7 cellular contexts compared by ENCODE assay signal in the genomic region with DNA sequence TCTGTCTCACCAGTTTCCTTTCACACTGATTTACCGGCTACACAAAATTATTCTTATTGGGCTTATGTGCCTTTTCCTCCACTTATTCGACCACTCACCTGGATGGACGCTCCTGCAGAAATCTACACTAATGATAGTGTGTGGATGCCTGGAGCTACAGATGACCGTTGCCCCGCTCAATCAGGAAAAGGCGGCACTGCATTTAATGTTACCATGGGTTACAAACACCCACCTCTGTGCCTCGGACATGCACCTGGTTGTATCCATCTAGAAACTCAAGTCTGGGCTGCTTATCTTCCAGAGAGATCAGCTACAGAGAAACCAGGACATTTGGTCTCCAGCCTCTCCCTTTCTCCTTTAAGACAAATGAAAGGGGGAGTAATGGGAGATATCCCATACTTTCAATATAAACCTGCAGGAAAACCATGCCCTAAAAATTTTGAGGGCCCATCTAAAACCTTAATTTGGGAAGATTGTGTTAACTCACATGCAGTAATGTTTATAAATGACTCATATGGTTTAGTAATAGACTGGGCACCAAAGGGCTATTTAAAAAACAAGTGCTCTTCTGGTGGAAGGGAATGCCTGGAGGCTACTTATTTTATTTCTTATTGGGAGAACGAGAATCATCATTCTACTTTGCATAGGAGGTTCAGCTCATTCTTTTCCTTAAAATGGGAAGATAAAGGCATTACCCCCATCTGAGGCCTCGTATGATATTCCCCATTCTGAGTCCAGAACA. TPM values are rescaled to one million over a fixed set of nuclear protein-coding genes. Genes with fewer than 3 reads are reported as not detected.
DNase-seq lines count a peak whose midpoint lies in the region; ATAC-seq and TF ChIP-seq lines count a peak whose summit lies in the region.
"Not testable (repeated sequence)": the region's sequence is repeated elsewhere in the genome, so short reads cannot be mapped to it uniquely, and the experiment has no call there.

No MANE protein-coding gene starts in this region.

- not testable (repeated sequence) for H3K36me3 ChIP-seq in DND-41 (ENCODE audit: insufficient read depth, low read length); SJCRH30; adipocyte (ENCODE audit: control insufficient read depth, insufficient read depth, low read length, severe bottlenecking)

- H3K9me3 ChIP-seq in DND-41 (ENCODE audit: insufficient read depth, low read length, severe bottlenecking); adipocyte (ENCODE audit: control insufficient read depth, low read length): not testable (repeated sequence)
- peaks cover 30% of the 10 kb centered on the region; the same call in 1 of the 2 replicates for H3K9me3 ChIP-seq in SJCRH30 (replicated peaks)

- TF ChIP-seq CTCF in DND-41 (IDR thresholded peaks at IDR 0.05; ENCODE audit: borderline replicate concordance, extremely low read depth, low read length, poor library complexity, severe bottlenecking): not testable (repeated sequence)

- H3K4me2 ChIP-seq in DND-41 (ENCODE audit: insufficient read depth, low read length): peak overlapping the region; percentile 14; the same call in 1 of the 2 replicates

- peaks cover 18% of the 10 kb centered on the region for H3K4me1 ChIP-seq in DND-41 (ENCODE audit: insufficient read depth, low read length)
- H3K4me1 ChIP-seq in SJCRH30; adipocyte (ENCODE audit: control insufficient read depth, insufficient read depth, low read length): not testable (repeated sequence)

- not testable (repeated sequence) for H3K4me3 ChIP-seq in DND-41 (ENCODE audit: low read depth in 1 of 2, low read length in 2 of 2); adipocyte (ENCODE audit: low read length)
- peak overlapping the region; percentile 7; the same call in 1 of the 2 replicates for H3K4me3 ChIP-seq in SJCRH30

- ATAC-seq in DND-41 (ENCODE audit: insufficient read depth, low read depth): not testable (repeated sequence)

- H3K9ac ChIP-seq in DND-41 (ENCODE audit: low read depth, low read length); adipocyte (ENCODE audit: low read length): not testable (repeated sequence)

- peaks cover 10% of the 10 kb centered on the region; the same call in 1 of the 2 replicates for H3K79me2 ChIP-seq in DND-41 (ENCODE audit: insufficient read depth, low read length)

- not testable (repeated sequence) for H3K27me3 ChIP-seq in DND-41 (ENCODE audit: insufficient read depth, low read length, poor library complexity); SJCRH30; adipocyte (replicated peaks; ENCODE audit: control insufficient read depth, insufficient read depth, low read length)

- H2AFZ ChIP-seq in DND-41 (ENCODE audit: low read depth, low read length): not testable (repeated sequence)

- not testable (repeated sequence) for H3K27ac ChIP-seq in DND-41 (ENCODE audit: low read length)
- peak overlapping the region; percentile 42; the same call in 1 of the 2 replicates for H3K27ac ChIP-seq in SJCRH30

- H4K20me1 ChIP-seq in DND-41 (ENCODE audit: insufficient read depth, low read length): not testable (repeated sequence)

- not testable (repeated sequence) for DNase-seq in DND-41
- DNase-seq in HCEC 1CT (peak; percentile 11), SJCRH30 (peak; percentile 56 to 62), adipocyte (ENCODE audit: low read depth) (peak; percentile 5), fibroblast of gingiva (ENCODE audit: low read depth) (peak; percentile 26), islet precursor cell (peak; percentile 60), renal cortical epithelial cell (ENCODE audit: low read depth) (peak; percentile 34)

RNA-seq across cellular contexts. Expression of a gene that starts 24.7 kb away (rescaled TPM):
- total RNA-seq in SJCRH30 (2014; rRNA removed; shearing (Covaris generic)): 41.0 and 48.4 TPM in 2 replicates
- total RNA-seq in renal cortical epithelial cell: 31.8 and 34.8 TPM in 2 replicates
